ENCODE assay signal across 1 cellular context in genomic region chr12:113422030-113422900, GRCh38.
A peak's percentile ranks its signal among the peaks of the same experiment; 100 is the strongest.
TF ChIP-seq lines count a peak whose summit lies in the region.

Gene SDSL (plus strand): TSS chr12:113422380. CDS start chr12:113427983, 5,603 bp downstream.

TF ChIP-seq in HepG2, 621 proteins besides CTCF, POLR2A, EP300 and RAD21 (continued from another document and continues in another):
- no peak for TF ChIP-seq PCBP2 (optimal IDR thresholded peaks at IDR 0.05; ENCODE audit: low read depth, low read length, poor library complexity, severe bottlenecking)
- no peak for TF ChIP-seq ZNF562 (CRISPR knock-in tag; IDR thresholded peaks at IDR 0.05; ENCODE audit: borderline replicate concordance)
- TF ChIP-seq HOXA7 (CRISPR knock-in tag; IDR thresholded peaks at IDR 0.05), result no peak
- TF ChIP-seq ZNF142 (CRISPR knock-in tag; IDR thresholded peaks at IDR 0.05), result no peak
- no peak for TF ChIP-seq ATF1 (CRISPR knock-in tag; IDR thresholded peaks at IDR 0.05)
- TF ChIP-seq SALL1 (CRISPR knock-in tag; IDR thresholded peaks at IDR 0.05), result peak; percentile 55
- TF ChIP-seq ZNF773 (CRISPR knock-in tag; IDR thresholded peaks at IDR 0.05; ENCODE audit: borderline replicate concordance), result no peak
- TF ChIP-seq HNF1A (IDR thresholded peaks at IDR 0.05; ENCODE audit: low read depth), result no peak
- no peak for TF ChIP-seq HNF1A (CRISPR knock-in tag; IDR thresholded peaks at IDR 0.05; ENCODE audit: borderline replicate concordance)
- TF ChIP-seq ZNF703 (CRISPR knock-in tag; IDR thresholded peaks at IDR 0.05; ENCODE audit: borderline replicate concordance), result no peak
- no peak for TF ChIP-seq ZNF614 (CRISPR knock-in tag; IDR thresholded peaks at IDR 0.05; ENCODE audit: borderline replicate concordance)
- no peak for TF ChIP-seq ZFP90 (CRISPR knock-in tag; IDR thresholded peaks at IDR 0.05; ENCODE audit: borderline replicate concordance)
- no peak for TF ChIP-seq SUZ12 (IDR thresholded peaks at IDR 0.05; ENCODE audit: low read depth, low read length)
- TF ChIP-seq REST (IDR thresholded peaks at IDR 0.05; ENCODE audit: borderline replicate concordance in 1 of 2, low read depth in 1 of 2, low read length in 2 of 2), result peak in 1 of 2 experiments; percentile 64; a peak in 1 of 4 replicates
- TF ChIP-seq ZNF878 (CRISPR knock-in tag; IDR thresholded peaks at IDR 0.05), result no peak
- no peak for TF ChIP-seq JDP2 (CRISPR knock-in tag; IDR thresholded peaks at IDR 0.05; ENCODE audit: borderline replicate concordance)
- TF ChIP-seq BHLHE40 (IDR thresholded peaks at IDR 0.05; ENCODE audit: low read length), result no peak
- no peak for TF ChIP-seq REL (CRISPR knock-in tag; conservative IDR thresholded peaks at IDR 0.05)
- TF ChIP-seq TOPORS (CRISPR knock-in tag; IDR thresholded peaks at IDR 0.05), result no peak
- no peak for TF ChIP-seq PBX3 (CRISPR knock-in tag; IDR thresholded peaks at IDR 0.05; ENCODE audit: borderline replicate concordance)
- TF ChIP-seq RBFOX2 (IDR thresholded peaks at IDR 0.05; ENCODE audit: low read depth, low read length), result no peak
- no peak for TF ChIP-seq ZNF569 (CRISPR knock-in tag; IDR thresholded peaks at IDR 0.05; ENCODE audit: borderline replicate concordance)
- no peak for TF ChIP-seq ZNF607 (CRISPR knock-in tag; IDR thresholded peaks at IDR 0.05; ENCODE audit: borderline replicate concordance)
- no peak for TF ChIP-seq ARID5B (CRISPR knock-in tag; IDR thresholded peaks at IDR 0.05)
- no peak for TF ChIP-seq ZNF784 (CRISPR knock-in tag; IDR thresholded peaks at IDR 0.05; ENCODE audit: borderline replicate concordance)
- no peak for TF ChIP-seq JUNB (CRISPR knock-in tag; IDR thresholded peaks at IDR 0.05; ENCODE audit: borderline replicate concordance)
- TF ChIP-seq PRDM10 (CRISPR knock-in tag; IDR thresholded peaks at IDR 0.05; ENCODE audit: low read depth), result 0 out of 2 replicates have a peak, but pooled peaks have one; percentile 25
- TF ChIP-seq ERF (CRISPR knock-in tag; IDR thresholded peaks at IDR 0.05), result no peak
- no peak for TF ChIP-seq U2AF1 (optimal IDR thresholded peaks at IDR 0.05; ENCODE audit: low read depth, low read length)
- TF ChIP-seq ZNF672 (CRISPR knock-in tag; IDR thresholded peaks at IDR 0.05), result no peak
- TF ChIP-seq TFAP4 (IDR thresholded peaks at IDR 0.05; ENCODE audit: borderline replicate concordance, low read depth), result no peak; the same call in 1 of the 2 replicates
